In genomic region chr1:207619833-207620572, GRCh38 we compare ENCODE assay signal across 9 cellular contexts. TPM values are rescaled to one million over a fixed set of nuclear protein-coding genes. Genes with fewer than 3 reads are reported as not detected.
DNase-seq lines count a peak whose midpoint lies in the region; ATAC-seq and TF ChIP-seq lines count a peak whose summit lies in the region.
"Had no signal": no experiment of that assay in that cellular context is flagged by ENCODE, and none has a peak within 500 bp of the region (broad histone marks: within the 10 kb centered on the region; RNA-seq: fewer than 3 reads in every experiment).

No MANE protein-coding gene starts in this region.

- H3K27ac Mint-ChIP-seq in activated CD8-positive, alpha-beta memory T cell treated with anti-CD3 and anti-CD28 coated beads, Interleukin-2, amount 10 ng/mL, durations not matched to agents 7 days and 5 days = no peak overlapping the region

- no peak overlapping the region for H3K4me3 ChIP-seq in OCI-LY1 (ENCODE audit: low read depth, low read length, poor library complexity, severe bottlenecking)
- H3K4me3 ChIP-seq in thymus (ENCODE audit: low read length) = no peak overlapping the region

- peak; percentile 42 for DNase-seq in activated CD8-positive, alpha-beta memory T cell treated with anti-CD3 and anti-CD28 coated beads, Interleukin-2, amount 10 ng/mL, durations not matched to agents 7 days and 5 days
- DNase-seq in activated CD8-positive, alpha-beta memory T cell treated with anti-CD3 and anti-CD28 coated beads, Interleukin-2, amount 50 U/mL, for 48 hours = no peak
- DNase-seq in HT1080 (ENCODE audit: low read depth) = peak; percentile 39
- DNase-seq in caudate nucleus (lab: John Stamatoyannopoulos, UW) = peak in 12 of 61 donors; percentile 3 to 21 (median 8)
- no peak for DNase-seq in left lobe of liver (ENCODE audit: low spot score)

- H3K9me3 ChIP-seq in OCI-LY1 (ENCODE audit: low read length) (no peaks in the 10 kb centered on the region), thymus (ENCODE audit: control insufficient read depth) (no peaks in the 10 kb centered on the region)

- 59% methylated on average over 7 of the region's 7 CpGs for WGBS in thymus

- H3K9me2 ChIP-seq in OCI-LY1 (ENCODE audit: low read depth, low read length) = no peaks in the 10 kb centered on the region

- H3K9ac ChIP-seq in OCI-LY1 (ENCODE audit: low read length) = no peak overlapping the region

- H3K36me3 ChIP-seq in OCI-LY1 (ENCODE audit: insufficient read depth, low read length) (no peaks in the 10 kb centered on the region), thymus (ENCODE audit: control insufficient read depth, insufficient read depth) (no peaks in the 10 kb centered on the region)

- H3K27ac ChIP-seq in OCI-LY1 (ENCODE audit: low read depth, low read length, poor library complexity, severe bottlenecking) (no peak overlapping the region), caudate nucleus (ENCODE audit: low read depth, low read length) (peak overlapping the region; percentile 61), thymus (ENCODE audit: low read depth) (peak overlapping the region; percentile 42)

- no peak overlapping the region for H2AFZ ChIP-seq in OCI-LY1 (ENCODE audit: low read length)

- peak; percentile 83 for ATAC-seq in activated CD8-positive, alpha-beta memory T cell treated with anti-CD3 and anti-CD28 coated beads, Interleukin-2, amount 10 ng/mL, durations not matched to agents 7 days and 5 days
- ATAC-seq in GM21528 (IDR thresholded peaks at IDR 0.05; ENCODE audit: low FRiP score, unreplicated experiment) (peak; percentile 93), left lobe of liver (peak; percentile 100)

- H3K4me1 ChIP-seq in OCI-LY1 (ENCODE audit: insufficient read depth, low read length, severe bottlenecking) = no peaks in the 10 kb centered on the region
- H3K4me1 ChIP-seq in thymus (ENCODE audit: control insufficient read depth, insufficient read depth, low read length) = no peaks in the 10 kb centered on the region

- no peaks in the 10 kb centered on the region for H4K20me1 ChIP-seq in OCI-LY1 (ENCODE audit: insufficient read depth, low read length)

- CTCF ChIA-PET in activated CD8-positive, alpha-beta memory T cell treated with anti-CD3 and anti-CD28 coated beads, Interleukin-2, amount 10 ng/mL, durations not matched to agents 7 days and 5 days (lab: Charles Lee) = interaction anchor here (0.7 to 2.4 kb wide), 15 partner anchors 9 to 345 kb away, joined by 3 to 8 read pairs (median 3); no protein-coding TSS in a partner anchor

- no peak overlapping the region for H3K4me2 ChIP-seq in OCI-LY1 (ENCODE audit: low read length)

- TF ChIP-seq CTCF in OCI-LY1 (IDR thresholded peaks at IDR 0.05; ENCODE audit: low read length) = peak; percentile 72

- no peaks in the 10 kb centered on the region for H3K4me1 Mint-ChIP-seq in activated CD8-positive, alpha-beta memory T cell treated with anti-CD3 and anti-CD28 coated beads, Interleukin-2, amount 10 ng/mL, durations not matched to agents 7 days and 5 days

- H3K27me3 ChIP-seq in OCI-LY1 (ENCODE audit: insufficient read depth, low read length) = no peaks in the 10 kb centered on the region
- no peaks in the 10 kb centered on the region for H3K27me3 ChIP-seq in thymus (ENCODE audit: control insufficient read depth, insufficient read depth)

- H3F3A ChIP-seq in OCI-LY1 (ENCODE audit: insufficient read depth, low read length) = no peaks in the 10 kb centered on the region

- H3K27me3 Mint-ChIP-seq in activated CD8-positive, alpha-beta memory T cell treated with anti-CD3 and anti-CD28 coated beads, Interleukin-2, amount 10 ng/mL, durations not matched to agents 7 days and 5 days = peaks cover 2% of the 10 kb centered on the region

- H3K9me3 Mint-ChIP-seq in activated CD8-positive, alpha-beta memory T cell treated with anti-CD3 and anti-CD28 coated beads, Interleukin-2, amount 10 ng/mL, durations not matched to agents 7 days and 5 days (ENCODE audit: low read depth) = no peaks in the 10 kb centered on the region

- H3K36me3 Mint-ChIP-seq in activated CD8-positive, alpha-beta memory T cell treated with anti-CD3 and anti-CD28 coated beads, Interleukin-2, amount 10 ng/mL, durations not matched to agents 7 days and 5 days = no peaks in the 10 kb centered on the region

- H3K79me2 ChIP-seq in OCI-LY1 (ENCODE audit: insufficient read depth, low read length) = no peaks in the 10 kb centered on the region

- H3K4me3 Mint-ChIP-seq in activated CD8-positive, alpha-beta memory T cell treated with anti-CD3 and anti-CD28 coated beads, Interleukin-2, amount 10 ng/mL, durations not matched to agents 7 days and 5 days = no peak overlapping the region

RNA-seq across cellular contexts. Expression of gene CR1L, which starts 24.9 kb away (rescaled TPM):
- total RNA-seq in activated CD8-positive, alpha-beta memory T cell treated with anti-CD3 and anti-CD28 coated beads, Interleukin-2, amount 10 ng/mL, durations not matched to agents 7 days and 5 days = not detected
- not detected in 2 replicates for total RNA-seq in HT1080 (2014; rRNA removed; shearing (Covaris generic))
- polyA plus RNA-seq in HT1080 (2015; cell fraction: cytosol; rRNA removed) = not detected in 2 replicates
- not detected in 2 replicates for polyA plus RNA-seq in HT1080 (2015; cell fraction: nucleus; rRNA removed)
- 0.43 TPM for total RNA-seq in left lobe of liver
- polyA plus RNA-seq in thymus = 0.46 TPM
- total RNA-seq: frontal cortex had no signal

Comparison
In these comparisons a context has a peak if more than half of its experiments do, and no peak if none do; other contexts are left out.
1. DNase-seq: peak in activated CD8-positive, alpha-beta memory T cell treated with anti-CD3 and anti-CD28 coated beads, Interleukin-2, amount 10 ng/mL, durations not matched to agents 7 days and 5 days (single experiment) and HT1080 (single experiment); none in activated CD8-positive, alpha-beta memory T cell treated with anti-CD3 and anti-CD28 coated beads, Interleukin-2, amount 50 U/mL, for 48 hours (single experiment) and left lobe of liver (single experiment).
2. Peak in every context shown above with its lines, with median percentiles within 50 percentile points of each other: ATAC-seq.